Comparison of ENCODE assay signal across 1 cellular context in the genomic region with DNA sequence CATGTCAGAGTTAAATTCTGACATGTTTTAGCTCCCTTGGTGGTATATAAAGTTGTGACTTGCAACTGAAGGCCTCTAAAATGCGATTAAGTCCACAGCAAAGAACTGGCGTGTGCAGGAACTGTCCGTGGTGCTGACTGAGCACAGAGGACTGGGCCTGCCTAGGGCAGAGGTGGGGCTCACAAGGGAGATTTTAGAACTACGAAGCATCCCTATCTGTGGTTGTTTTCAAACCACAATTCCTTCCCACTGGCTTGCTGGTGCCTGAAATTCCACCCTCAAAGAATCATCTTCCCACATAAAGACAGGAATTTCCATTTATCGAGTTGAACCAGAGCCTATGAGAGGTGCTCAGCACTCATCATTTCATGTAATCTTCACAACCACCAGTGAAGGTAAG.
TF ChIP-seq lines count a peak whose summit lies in the region.

No MANE protein-coding gene starts in this region.

TF ChIP-seq in GM12878, 131 proteins besides CTCF, POLR2A, EP300 and RAD21 (continued from another document):
- TF ChIP-seq, protein P1, sequence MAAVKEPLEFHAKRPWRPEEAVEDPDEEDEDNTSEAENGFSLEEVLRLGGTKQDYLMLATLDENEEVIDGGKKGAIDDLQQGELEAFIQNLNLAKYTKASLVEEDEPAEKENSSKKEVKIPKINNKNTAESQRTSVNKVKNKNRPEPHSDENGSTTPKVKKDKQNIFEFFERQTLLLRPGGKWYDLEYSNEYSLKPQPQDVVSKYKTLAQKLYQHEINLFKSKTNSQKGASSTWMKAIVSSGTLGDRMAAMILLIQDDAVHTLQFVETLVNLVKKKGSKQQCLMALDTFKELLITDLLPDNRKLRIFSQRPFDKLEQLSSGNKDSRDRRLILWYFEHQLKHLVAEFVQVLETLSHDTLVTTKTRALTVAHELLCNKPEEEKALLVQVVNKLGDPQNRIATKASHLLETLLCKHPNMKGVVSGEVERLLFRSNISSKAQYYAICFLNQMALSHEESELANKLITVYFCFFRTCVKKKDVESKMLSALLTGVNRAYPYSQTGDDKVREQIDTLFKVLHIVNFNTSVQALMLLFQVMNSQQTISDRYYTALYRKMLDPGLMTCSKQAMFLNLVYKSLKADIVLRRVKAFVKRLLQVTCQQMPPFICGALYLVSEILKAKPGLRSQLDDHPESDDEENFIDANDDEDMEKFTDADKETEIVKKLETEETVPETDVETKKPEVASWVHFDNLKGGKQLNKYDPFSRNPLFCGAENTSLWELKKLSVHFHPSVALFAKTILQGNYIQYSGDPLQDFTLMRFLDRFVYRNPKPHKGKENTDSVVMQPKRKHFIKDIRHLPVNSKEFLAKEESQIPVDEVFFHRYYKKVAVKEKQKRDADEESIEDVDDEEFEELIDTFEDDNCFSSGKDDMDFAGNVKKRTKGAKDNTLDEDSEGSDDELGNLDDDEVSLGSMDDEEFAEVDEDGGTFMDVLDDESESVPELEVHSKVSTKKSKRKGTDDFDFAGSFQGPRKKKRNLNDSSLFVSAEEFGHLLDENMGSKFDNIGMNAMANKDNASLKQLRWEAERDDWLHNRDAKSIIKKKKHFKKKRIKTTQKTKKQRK (IDR thresholded peaks at IDR 0.05; ENCODE audit: low read depth, low read length): no peak
- TF ChIP-seq, protein P2, sequence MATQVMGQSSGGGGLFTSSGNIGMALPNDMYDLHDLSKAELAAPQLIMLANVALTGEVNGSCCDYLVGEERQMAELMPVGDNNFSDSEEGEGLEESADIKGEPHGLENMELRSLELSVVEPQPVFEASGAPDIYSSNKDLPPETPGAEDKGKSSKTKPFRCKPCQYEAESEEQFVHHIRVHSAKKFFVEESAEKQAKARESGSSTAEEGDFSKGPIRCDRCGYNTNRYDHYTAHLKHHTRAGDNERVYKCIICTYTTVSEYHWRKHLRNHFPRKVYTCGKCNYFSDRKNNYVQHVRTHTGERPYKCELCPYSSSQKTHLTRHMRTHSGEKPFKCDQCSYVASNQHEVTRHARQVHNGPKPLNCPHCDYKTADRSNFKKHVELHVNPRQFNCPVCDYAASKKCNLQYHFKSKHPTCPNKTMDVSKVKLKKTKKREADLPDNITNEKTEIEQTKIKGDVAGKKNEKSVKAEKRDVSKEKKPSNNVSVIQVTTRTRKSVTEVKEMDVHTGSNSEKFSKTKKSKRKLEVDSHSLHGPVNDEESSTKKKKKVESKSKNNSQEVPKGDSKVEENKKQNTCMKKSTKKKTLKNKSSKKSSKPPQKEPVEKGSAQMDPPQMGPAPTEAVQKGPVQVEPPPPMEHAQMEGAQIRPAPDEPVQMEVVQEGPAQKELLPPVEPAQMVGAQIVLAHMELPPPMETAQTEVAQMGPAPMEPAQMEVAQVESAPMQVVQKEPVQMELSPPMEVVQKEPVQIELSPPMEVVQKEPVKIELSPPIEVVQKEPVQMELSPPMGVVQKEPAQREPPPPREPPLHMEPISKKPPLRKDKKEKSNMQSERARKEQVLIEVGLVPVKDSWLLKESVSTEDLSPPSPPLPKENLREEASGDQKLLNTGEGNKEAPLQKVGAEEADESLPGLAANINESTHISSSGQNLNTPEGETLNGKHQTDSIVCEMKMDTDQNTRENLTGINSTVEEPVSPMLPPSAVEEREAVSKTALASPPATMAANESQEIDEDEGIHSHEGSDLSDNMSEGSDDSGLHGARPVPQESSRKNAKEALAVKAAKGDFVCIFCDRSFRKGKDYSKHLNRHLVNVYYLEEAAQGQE (IDR thresholded peaks at IDR 0.05; ENCODE audit: low read depth, low read length): peak; percentile 97
- no peak for TF ChIP-seq NRF1 (conservative IDR thresholded peaks at IDR 0.05; ENCODE audit: low read depth, low read length)
- TF ChIP-seq, protein P3, sequence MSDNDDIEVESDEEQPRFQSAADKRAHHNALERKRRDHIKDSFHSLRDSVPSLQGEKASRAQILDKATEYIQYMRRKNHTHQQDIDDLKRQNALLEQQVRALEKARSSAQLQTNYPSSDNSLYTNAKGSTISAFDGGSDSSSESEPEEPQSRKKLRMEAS (IDR thresholded peaks at IDR 0.05; ENCODE audit: low read depth, low read length): no peak
